Comparison of ENCODE assay signal across 8 cellular contexts in genomic region chr14:101072945-101073597, GRCh38.
DNase-seq lines count a peak whose midpoint lies in the region; ATAC-seq and TF ChIP-seq lines count a peak whose summit lies in the region.

No MANE protein-coding gene starts in this region.

- H2AFZ ChIP-seq in OCI-LY3 (ENCODE audit: low read depth, low read length), result no peak overlapping the region

- H3K9me3 Mint-ChIP-seq in mesothelial cell of epicardium, result no peaks in the 10 kb centered on the region
- no peaks in the 10 kb centered on the region for H3K9me3 Mint-ChIP-seq in effector memory CD8-positive, alpha-beta T cell

- peak; percentile 39 for DNase-seq in NCI-H146 (lab: John Stamatoyannopoulos, UW)
- DNase-seq in NCI-H146 treated with DMSO at 0.1 percent for 48 hours (lab: John Stamatoyannopoulos, UW; ENCODE audit: unreplicated experiment), result no peak
- DNase-seq in coronary artery (ENCODE audit: low spot score), result peak; percentile 72
- DNase-seq in mesothelial cell of epicardium (ENCODE audit: low spot score in 2 of 2, unreplicated experiment in 2 of 2), result peak; percentile 61 to 78
- DNase-seq in effector memory CD8-positive, alpha-beta T cell, result no peak

- H3K4me1 Mint-ChIP-seq in mesothelial cell of epicardium, result peaks cover 33% of the 10 kb centered on the region
- H3K4me1 Mint-ChIP-seq in effector memory CD8-positive, alpha-beta T cell (ENCODE audit: low read depth in 2 of 2), result peaks cover 0 to 3% of the 10 kb centered on the region in 2 donors

- H3K36me3 Mint-ChIP-seq in mesothelial cell of epicardium, result no peaks in the 10 kb centered on the region
- peaks cover 2% of the 10 kb centered on the region for H3K36me3 Mint-ChIP-seq in effector memory CD8-positive, alpha-beta T cell (ENCODE audit: insufficient read depth)

- H3K79me2 ChIP-seq in OCI-LY3 (ENCODE audit: low read length), result no peaks in the 10 kb centered on the region

- H3K4me3 Mint-ChIP-seq in mesothelial cell of epicardium, result no peak overlapping the region
- no peak overlapping the region for H3K4me3 Mint-ChIP-seq in effector memory CD8-positive, alpha-beta T cell

- peaks cover 42% of the 10 kb centered on the region for H3K4me1 ChIP-seq in OCI-LY3 (ENCODE audit: low read length)

- peak overlapping the region; percentile 33 for H3K4me3 ChIP-seq in OCI-LY3 (ENCODE audit: low read length)
- H3K4me3 ChIP-seq in coronary artery, result no peak overlapping the region

- TF ChIP-seq CTCF in OCI-LY3 (IDR thresholded peaks at IDR 0.05; ENCODE audit: low read depth, low read length) (no peak), coronary artery (IDR thresholded peaks at IDR 0.05) (no peak), mesothelial cell of epicardium (IDR thresholded peaks at IDR 0.05; ENCODE audit: unreplicated experiment) (no peak)

- no peaks in the 10 kb centered on the region for H4K20me1 ChIP-seq in OCI-LY3 (ENCODE audit: insufficient read depth, low read length)

- peak overlapping the region; percentile 19; the same call in 1 of the 2 replicates for H3K9ac ChIP-seq in OCI-LY3 (ENCODE audit: low read length)

- no peaks in the 10 kb centered on the region for H3K36me3 ChIP-seq in OCI-LY3 (replicated peaks; ENCODE audit: low read depth, low read length)

- peaks cover 8% of the 10 kb centered on the region for H3K27me3 Mint-ChIP-seq in mesothelial cell of epicardium (ENCODE audit: low read depth)
- peaks cover 36 to 85% of the 10 kb centered on the region in 2 donors for H3K27me3 Mint-ChIP-seq in effector memory CD8-positive, alpha-beta T cell

- ATAC-seq in GM19395 (IDR thresholded peaks at IDR 0.05; ENCODE audit: unreplicated experiment) (peak; percentile 82), HG03378 (IDR thresholded peaks at IDR 0.05; ENCODE audit: unreplicated experiment) (peak; percentile 96)
- ATAC-seq in effector memory CD8-positive, alpha-beta T cell (replicated peaks), result no peak

- H3K4me2 ChIP-seq in OCI-LY3 (ENCODE audit: low read length), result peak overlapping the region; percentile 57

- no peak overlapping the region for H3K27ac Mint-ChIP-seq in mesothelial cell of epicardium
- H3K27ac Mint-ChIP-seq in effector memory CD8-positive, alpha-beta T cell, result no peak overlapping the region

- no peaks in the 10 kb centered on the region for H3K9me3 ChIP-seq in OCI-LY3 (ENCODE audit: insufficient read depth, low read length)

- H3K27ac ChIP-seq in OCI-LY3 (ENCODE audit: low read length) (0 out of 2 replicates have a peak overlapping the region, but pooled peaks have one; percentile 13), coronary artery (no peak overlapping the region)

- no peaks in the 10 kb centered on the region for H3K27me3 ChIP-seq in OCI-LY3 (ENCODE audit: low read depth, low read length)

Comparison
In these comparisons a context has a peak if more than half of its experiments do, and no peak if none do; other contexts are left out.
1. DNase-seq: peak in NCI-H146 (single experiment), coronary artery (single experiment) and mesothelial cell of epicardium (2 of 2); none in NCI-H146 treated with DMSO at 0.1 percent for 48 hours (single experiment) and effector memory CD8-positive, alpha-beta T cell (0 of 3).